In the genomic region with DNA sequence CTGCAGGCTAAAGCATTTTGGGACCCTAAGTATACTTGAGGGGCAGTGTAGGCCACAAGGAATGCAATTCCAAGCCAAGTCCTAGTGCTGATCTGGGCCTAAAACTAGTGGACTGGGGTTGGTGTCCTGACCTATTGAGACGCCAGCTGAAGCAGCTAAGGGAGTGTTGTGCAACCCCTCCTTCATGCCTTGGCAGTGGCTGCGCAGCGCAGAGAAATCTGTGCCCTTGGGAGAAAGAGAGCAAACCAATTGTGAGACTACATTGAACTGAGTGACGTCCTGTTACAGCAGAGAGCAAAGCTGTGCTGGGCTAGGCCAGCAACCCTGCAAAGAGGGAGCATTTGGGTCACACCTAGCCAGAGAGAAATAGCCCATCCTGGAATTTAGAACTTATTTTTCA, we compare ENCODE assay signal across 18 cellular contexts.
"Had no signal": no experiment of that assay in that cellular context is flagged by ENCODE, and none has a peak within 500 bp of the region (broad histone marks: within the 10 kb centered on the region; RNA-seq: fewer than 3 reads in every experiment).

No MANE protein-coding gene starts in this region.

- H3K36me3 ChIP-seq: esophagus muscularis mucosa, heart left ventricle, ovary, upper lobe of left lung had no signal

- H3K27ac ChIP-seq: dorsolateral prefrontal cortex, esophagus muscularis mucosa, foreskin keratinocyte, heart left ventricle, ovary, upper lobe of left lung had no signal

- H3K27me3 ChIP-seq: dorsolateral prefrontal cortex, esophagus muscularis mucosa, foreskin keratinocyte, heart left ventricle, ovary, upper lobe of left lung had no signal

- H3K4me1 ChIP-seq: esophagus muscularis mucosa, foreskin keratinocyte, heart left ventricle, upper lobe of left lung had no signal

- H3K4me3 ChIP-seq: dorsolateral prefrontal cortex, esophagus muscularis mucosa, heart left ventricle, ovary, upper lobe of left lung had no signal

- ATAC-seq: activated CD4-positive, CD25-positive, alpha-beta regulatory T cell treated with anti-CD3 and anti-CD28 coated beads, Interleukin-2, amount 50 U/mL, for 24 hours; foreskin keratinocyte; left lobe of liver; stimulated activated naive B cell treated with anti-CD40 and anti-IgM and Interleukin-4, amounts not matched to agents 10 μg/mL and 1 μg/mL and 100 μg/mL, for 72 hours; T-helper 17 cell had no signal

- H3K9me3 ChIP-seq: esophagus muscularis mucosa, heart left ventricle, ovary, upper lobe of left lung had no signal

- FAIRE-seq: endometrium, TTC549 had no signal

- DNase-seq: activated CD4-positive, alpha-beta T cell treated with anti-CD3 and anti-CD28 coated beads, Interleukin-2, amount 50 U/mL, for 4 hours; activated gamma-delta T cell; activated naive CD8-positive, alpha-beta T cell treated with anti-CD3 and anti-CD28 coated beads, Interleukin-2, amount 10 ng/mL, durations not matched to agents 7 days and 5 days; activated T-cell treated with anti-CD3 and anti-CD28 coated beads, Interleukin-2, amount 50 U/mL, for 24 hours; anterior cingulate cortex; dorsolateral prefrontal cortex; foreskin keratinocyte; ovary; stimulated activated CD4-positive, alpha-beta T cell treated with anti-CD3 and anti-CD28 coated beads, Interleukin-2, amount 100 ng/mL, for 24 hours; stimulated activated naive B cell treated with anti-CD40 and anti-IgM and Interleukin-4, amounts not matched to agents 10 μg/mL and 1 μg/mL and 100 μg/mL, for 72 hours; T-helper 17 cell; upper lobe of left lung had no signal
